In the genomic region with DNA sequence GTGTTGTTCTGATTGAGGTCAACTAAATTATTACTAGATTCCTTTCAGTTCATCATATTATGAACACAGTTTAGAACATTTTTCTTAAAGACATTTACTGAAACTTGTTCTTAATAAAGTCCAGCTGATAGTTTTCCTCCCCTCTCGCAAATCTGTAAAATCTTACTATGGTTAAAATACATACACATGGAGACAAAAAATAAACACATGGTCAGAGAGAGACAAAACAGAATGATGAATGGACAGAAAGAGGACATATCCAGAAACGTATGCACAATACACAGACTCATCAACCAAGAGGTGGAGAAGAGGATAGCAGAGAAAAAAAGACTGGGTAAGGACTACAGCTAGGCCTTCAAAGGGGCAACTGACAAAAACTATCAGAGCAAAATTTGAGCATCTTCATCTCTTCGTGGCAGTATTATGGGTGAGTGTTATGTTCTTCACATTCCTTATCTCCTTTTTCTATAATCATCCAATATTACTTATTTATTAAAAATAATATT, we compare ENCODE assay signal across 13 cellular contexts. TPM values are rescaled to one million over a fixed set of nuclear protein-coding genes. Genes with fewer than 3 reads are reported as not detected.
DNase-seq lines count a peak whose midpoint lies in the region; ATAC-seq, FAIRE-seq and TF ChIP-seq lines count a peak whose summit lies in the region.
"Had no signal": no experiment of that assay in that cellular context is flagged by ENCODE, and none has a peak within 500 bp of the region (broad histone marks: within the 10 kb centered on the region; RNA-seq: fewer than 3 reads in every experiment).

No MANE protein-coding gene starts in this region.

- no peak for TF ChIP-seq EP300 in suprapubic skin (IDR thresholded peaks at IDR 0.05)

- no peaks in the 10 kb centered on the region for H3K27me3 ChIP-seq in suprapubic skin

- H3K36me3 ChIP-seq in suprapubic skin: peaks cover 6% of the 10 kb centered on the region
- H3K36me3 ChIP-seq: HAP-1 had no signal

- TF ChIP-seq POLR2A in H54 (IDR thresholded peaks at IDR 0.05; ENCODE audit: low read depth, low read length) (no peak), suprapubic skin (IDR thresholded peaks at IDR 0.05) (no peak)

- H3K4me3 Mint-ChIP-seq in central memory CD8-positive, alpha-beta T cell: no peak overlapping the region
- H3K4me3 Mint-ChIP-seq in stimulated activated memory B cell treated with anti-CD40 and anti-IgM and Interleukin-4, amounts not matched to agents 10 μg/mL and 1 μg/mL and 100 μg/mL, for 72 hours: no peak overlapping the region
- H3K4me3 Mint-ChIP-seq: CD8-positive, alpha-beta memory T cell had no signal

- peaks cover 25% of the 10 kb centered on the region for H3K4me1 Mint-ChIP-seq in central memory CD8-positive, alpha-beta T cell
- peaks cover 35% of the 10 kb centered on the region for H3K4me1 Mint-ChIP-seq in stimulated activated memory B cell treated with anti-CD40 and anti-IgM and Interleukin-4, amounts not matched to agents 10 μg/mL and 1 μg/mL and 100 μg/mL, for 72 hours

- in situ Hi-C loops in SK-MEL-5 (cut with HindIII; ENCODE audit: low pct_unique_long_range_greater_than_20kb, low sequenced_read_pairs): no loop called here

- no peak for ATAC-seq in central memory CD8-positive, alpha-beta T cell (replicated peaks; ENCODE audit: extremely low read depth, poor library complexity, severe bottlenecking)
- no peak for ATAC-seq in stimulated activated memory B cell treated with anti-CD40 and anti-IgM and Interleukin-4, amounts not matched to agents 10 μg/mL and 1 μg/mL and 100 μg/mL, for 72 hours
- no peak for ATAC-seq in GM18511 (IDR thresholded peaks at IDR 0.05; ENCODE audit: unreplicated experiment)
- ATAC-seq: GM12878 had no signal

- no peak overlapping the region for H3K27ac ChIP-seq in suprapubic skin

- DNase-seq in H54 (ENCODE audit: insufficient read length, low spot score) (no peak), SK-MEL-5 (ENCODE audit: low read depth, low spot score) (peak; percentile 28), suprapubic skin (ENCODE audit: low spot score in 2 of 2) (no peak)
- DNase-seq in central memory CD8-positive, alpha-beta T cell (ENCODE audit: low spot score in 2 of 2): no peak
- DNase-seq in stimulated activated CD4-positive, alpha-beta T cell treated with anti-CD3 and anti-CD28 coated beads, Interleukin-2, amount 100 ng/mL, for 48 hours: no peak
- DNase-seq: Caco-2; CD8-positive, alpha-beta memory T cell; GOT3 had no signal

- H3K27me3 Mint-ChIP-seq in central memory CD8-positive, alpha-beta T cell: no peaks in the 10 kb centered on the region
- no peaks in the 10 kb centered on the region for H3K27me3 Mint-ChIP-seq in stimulated activated memory B cell treated with anti-CD40 and anti-IgM and Interleukin-4, amounts not matched to agents 10 μg/mL and 1 μg/mL and 100 μg/mL, for 72 hours
- H3K27me3 Mint-ChIP-seq: CD8-positive, alpha-beta memory T cell had no signal

- H3K4me3 ChIP-seq in suprapubic skin: no peak overlapping the region
- H3K4me3 ChIP-seq: GM12878, HAP-1 had no signal

- peaks cover 17% of the 10 kb centered on the region for H3K36me3 Mint-ChIP-seq in central memory CD8-positive, alpha-beta T cell (ENCODE audit: insufficient read depth)
- peaks cover 81% of the 10 kb centered on the region for H3K36me3 Mint-ChIP-seq in stimulated activated memory B cell treated with anti-CD40 and anti-IgM and Interleukin-4, amounts not matched to agents 10 μg/mL and 1 μg/mL and 100 μg/mL, for 72 hours

- no peaks in the 10 kb centered on the region for H3K9me3 ChIP-seq in suprapubic skin
- H3K9me3 ChIP-seq: Caco-2, HAP-1 had no signal

- H3K27ac Mint-ChIP-seq in central memory CD8-positive, alpha-beta T cell (ENCODE audit: low read depth): peak overlapping the region; percentile 83
- peak overlapping the region; percentile 76 for H3K27ac Mint-ChIP-seq in stimulated activated memory B cell treated with anti-CD40 and anti-IgM and Interleukin-4, amounts not matched to agents 10 μg/mL and 1 μg/mL and 100 μg/mL, for 72 hours

- peak; percentile 15 for FAIRE-seq in H54 (lab: Jason Lieb, UNC)
- FAIRE-seq: GM12878, GM18507 had no signal

- no peak for TF ChIP-seq CTCF in suprapubic skin (IDR thresholded peaks at IDR 0.05)

- peaks cover 9% of the 10 kb centered on the region for H3K4me1 ChIP-seq in suprapubic skin
- H3K4me1 ChIP-seq: Caco-2, HAP-1 had no signal

- 73% methylated on average over 3 of the region's 3 CpGs for WGBS in suprapubic skin

- H3K9me3 Mint-ChIP-seq in central memory CD8-positive, alpha-beta T cell: no peaks in the 10 kb centered on the region
- no peaks in the 10 kb centered on the region for H3K9me3 Mint-ChIP-seq in stimulated activated memory B cell treated with anti-CD40 and anti-IgM and Interleukin-4, amounts not matched to agents 10 μg/mL and 1 μg/mL and 100 μg/mL, for 72 hours
- H3K9me3 Mint-ChIP-seq: CD8-positive, alpha-beta memory T cell had no signal

RNA-seq across cellular contexts. Expression of a gene that starts 38.4 kb away (rescaled TPM):
- total RNA-seq in SK-MEL-5 (2014; rRNA removed; shearing (Covaris generic)): 29.0 and 31.5 TPM in 2 replicates
- polyA plus RNA-seq in SK-MEL-5 (2015; cell fraction: cytosol; rRNA removed): 9.7 and 15.1 TPM in 2 replicates
- polyA plus RNA-seq in SK-MEL-5 (2015; cell fraction: nucleus; rRNA removed): 22.3 and 25.4 TPM in 2 replicates
- 10 to 100 TPM; 17.9 to 55.0 (median 23.2) TPM for total RNA-seq in suprapubic skin
